Comparison of ENCODE assay signal across 13 cellular contexts in genomic region chr1:14946011-14946359, GRCh38.
DNase-seq lines count a peak whose midpoint lies in the region; ATAC-seq and TF ChIP-seq lines count a peak whose summit lies in the region.
"Had no signal": no experiment of that assay in that cellular context is flagged by ENCODE, and none has a peak within 500 bp of the region (broad histone marks: within the 10 kb centered on the region; RNA-seq: fewer than 3 reads in every experiment).

No MANE protein-coding gene starts in this region.

- H3K36me3 ChIP-seq in right atrium auricular region (no peaks in the 10 kb centered on the region), prostate gland (no peaks in the 10 kb centered on the region)
- H3K36me3 ChIP-seq: HAP-1 had no signal

- H3K4me3 Mint-ChIP-seq in natural killer cell: no peak overlapping the region
- H3K4me3 Mint-ChIP-seq in T-helper 2 cell treated with Interferon-gamma antibody and Interleukin-4, amounts not matched to agents 5 μg/mL and 100 μg/mL, for 36 hours: no peak overlapping the region

- no peak for DNase-seq in AG09309 (ENCODE audit: low read depth)
- no peak for DNase-seq in astrocyte of the spinal cord (ENCODE audit: low read depth, low spot score)
- DNase-seq in right atrium auricular region (ENCODE audit: low spot score): no peak
- DNase-seq in prostate gland (ENCODE audit: low spot score): no peak
- no peak for DNase-seq in natural killer cell
- no peak for DNase-seq in SK-N-DZ (ENCODE audit: low spot score)
- no peak for DNase-seq in T-helper 2 cell treated with Interferon-gamma antibody and Interleukin-4, amounts not matched to agents 5 μg/mL and 100 μg/mL, for 36 hours (ENCODE audit: low spot score)
- DNase-seq in omental fat pad (ENCODE audit: low spot score): no peak
- DNase-seq: activated T-cell treated with anti-CD3 and anti-CD28 coated beads for 4 hours, AML-193, NCI-H1105 had no signal

- no peaks in the 10 kb centered on the region for H3K9me3 ChIP-seq in right atrium auricular region
- no peaks in the 10 kb centered on the region for H3K9me3 ChIP-seq in prostate gland
- H3K9me3 ChIP-seq: HAP-1 had no signal

- no peak for TF ChIP-seq POLR2A in prostate gland (IDR thresholded peaks at IDR 0.05)

- 41% methylated on average over 4 of the region's 4 CpGs for WGBS in prostate gland

- peaks cover 0 to 14% of the 10 kb centered on the region in 2 donors for H3K27me3 Mint-ChIP-seq in natural killer cell (ENCODE audit: low read depth in 2 of 2)
- H3K27me3 Mint-ChIP-seq in T-helper 2 cell treated with Interferon-gamma antibody and Interleukin-4, amounts not matched to agents 5 μg/mL and 100 μg/mL, for 36 hours (ENCODE audit: low read depth): no peaks in the 10 kb centered on the region

- intact Hi-C loops in prostate gland (cut with DNase I): no loop called here
- intact Hi-C loops in natural killer cell (cut with micrococcal nuclease): no loop called here

- H3K36me3 Mint-ChIP-seq in natural killer cell: no peaks in the 10 kb centered on the region
- no peaks in the 10 kb centered on the region for H3K36me3 Mint-ChIP-seq in T-helper 2 cell treated with Interferon-gamma antibody and Interleukin-4, amounts not matched to agents 5 μg/mL and 100 μg/mL, for 36 hours (ENCODE audit: low read depth)

- no peaks in the 10 kb centered on the region for H3K9me3 Mint-ChIP-seq in natural killer cell
- H3K9me3 Mint-ChIP-seq in T-helper 2 cell treated with Interferon-gamma antibody and Interleukin-4, amounts not matched to agents 5 μg/mL and 100 μg/mL, for 36 hours: no peaks in the 10 kb centered on the region

- H3K4me3 ChIP-seq in AG09309 (ENCODE audit: control insufficient read depth, low read depth, low read length): peak overlapping the region; percentile 34
- peak overlapping the region; percentile 0 for H3K4me3 ChIP-seq in astrocyte of the spinal cord (ENCODE audit: low read depth, low read length)
- peak overlapping the region in 1 of 2 donors; percentile 20 for H3K4me3 ChIP-seq in right atrium auricular region
- H3K4me3 ChIP-seq in prostate gland: peak overlapping the region in 1 of 2 donors; percentile 16
- H3K4me3 ChIP-seq: HAP-1 had no signal

- H3K4me1 ChIP-seq in right atrium auricular region (peaks cover 6 to 49% of the 10 kb centered on the region in 2 donors), prostate gland (replicated peaks) (peaks cover 7% of the 10 kb centered on the region)
- H3K4me1 ChIP-seq: HAP-1 had no signal

- no peak overlapping the region for H3K27ac Mint-ChIP-seq in natural killer cell
- H3K27ac Mint-ChIP-seq in T-helper 2 cell treated with Interferon-gamma antibody and Interleukin-4, amounts not matched to agents 5 μg/mL and 100 μg/mL, for 36 hours: no peak overlapping the region

- TF ChIP-seq CTCF in AG09309 (IDR thresholded peaks at IDR 0.05; ENCODE audit: control insufficient read depth, insufficient read depth, low read depth, low read length, missing control alignments) (no peak), astrocyte of the spinal cord (IDR thresholded peaks at IDR 0.05; ENCODE audit: low read depth, low read length) (no peak), right atrium auricular region (IDR thresholded peaks at IDR 0.05) (no peak), prostate gland (IDR thresholded peaks at IDR 0.05) (no peak), natural killer cell (IDR thresholded peaks at IDR 0.05) (no peak), omental fat pad (IDR thresholded peaks at IDR 0.05) (no peak)

- no peak for ATAC-seq in natural killer cell
- no peak for ATAC-seq in omental fat pad (ENCODE audit: low FRiP score)

- in situ Hi-C loops in astrocyte of the spinal cord (cut with HindIII; ENCODE audit: low sequenced_read_pairs): no loop called here

- H3K27me3 ChIP-seq in right atrium auricular region (no peaks in the 10 kb centered on the region), prostate gland (replicated peaks; ENCODE audit: insufficient read depth) (no peaks in the 10 kb centered on the region)

- H3K27ac ChIP-seq in right atrium auricular region (peak overlapping the region; percentile 81 to 89), prostate gland (peak overlapping the region; percentile 74 to 78)
- H3K27ac ChIP-seq: HL-60 had no signal

- H3K4me1 Mint-ChIP-seq in natural killer cell: no peaks in the 10 kb centered on the region
- H3K4me1 Mint-ChIP-seq in T-helper 2 cell treated with Interferon-gamma antibody and Interleukin-4, amounts not matched to agents 5 μg/mL and 100 μg/mL, for 36 hours (ENCODE audit: low read depth): no peaks in the 10 kb centered on the region
